In genomic region chr6:132750455-132751248, GRCh38 we compare ENCODE assay signal across 9 cellular contexts. TPM values are rescaled to one million over a fixed set of nuclear protein-coding genes. Genes with fewer than 3 reads are reported as not detected.
DNase-seq lines count a peak whose midpoint lies in the region; ATAC-seq and TF ChIP-seq lines count a peak whose summit lies in the region.
"Had no signal": no experiment of that assay in that cellular context is flagged by ENCODE, and none has a peak within 500 bp of the region (broad histone marks: within the 10 kb centered on the region; RNA-seq: fewer than 3 reads in every experiment).

No MANE protein-coding gene starts in this region.

- peak overlapping the region; percentile 77 for H3K4me3 Mint-ChIP-seq in memory B cell

- H3K36me3 Mint-ChIP-seq in memory B cell, result peaks cover 13% of the 10 kb centered on the region

- ATAC-seq in GM18870 (IDR thresholded peaks at IDR 0.05; ENCODE audit: unreplicated experiment), result peak; percentile 88
- ATAC-seq in GM21528 (IDR thresholded peaks at IDR 0.05; ENCODE audit: low FRiP score, unreplicated experiment), result peak; percentile 80
- peak; percentile 87 for ATAC-seq in HG03175 (IDR thresholded peaks at IDR 0.05; ENCODE audit: unreplicated experiment)
- peak; percentile 79 for ATAC-seq in memory B cell (ENCODE audit: low read depth)
- no peak for ATAC-seq in left lung

- no peaks in the 10 kb centered on the region for H3K27me3 ChIP-seq in left lung

- H3K9me3 ChIP-seq in left lung, result no peaks in the 10 kb centered on the region

- H3K36me3 ChIP-seq in left lung, result peaks cover 0 to 10% of the 10 kb centered on the region in 2 donors

- H3K4me3 ChIP-seq in left lung, result no peak overlapping the region

- peak overlapping the region; percentile 91 for H3K27ac Mint-ChIP-seq in memory B cell

- no peaks in the 10 kb centered on the region for H3K9me3 Mint-ChIP-seq in memory B cell

- no peak for DNase-seq in memory B cell (ENCODE audit: low spot score in 2 of 2)
- no peak for DNase-seq in dedifferentiated amniotic fluid mesenchymal stem cell (ENCODE audit: extremely low spot score)
- DNase-seq in NCI-H2227 (lab: John Stamatoyannopoulos, UW; ENCODE audit: unreplicated experiment), result no peak
- no peak for DNase-seq in NCI-H1436 treated with DMSO at 0.1 percent for 48 hours (lab: John Stamatoyannopoulos, UW)
- no peak for DNase-seq in left lung
- DNase-seq: occipital lobe had no signal

- H3K27me3 Mint-ChIP-seq in memory B cell, result no peaks in the 10 kb centered on the region

- peaks cover 0 to 52% of the 10 kb centered on the region in 2 donors for H3K4me1 ChIP-seq in left lung

- H3K27ac ChIP-seq in left lung, result peak overlapping the region in 1 of 2 donors; percentile 82

- intact Hi-C loops in left lung (cut with DNase I), result no loop called here

- TF ChIP-seq CTCF in left lung (IDR thresholded peaks at IDR 0.05), result no peak

- H3K4me1 Mint-ChIP-seq in memory B cell, result peaks cover 25% of the 10 kb centered on the region

RNA-seq across cellular contexts. Expression of gene VNN2, which starts 7.1 kb away (rescaled TPM):
- total RNA-seq in left lung, result 10 to 100 TPM in 1 of 2 donors, 1 to 10 TPM in 1; 4.0 to 58.8 TPM

RNA-seq across cellular contexts. Expression of gene VNN1, which starts 36.8 kb away (rescaled TPM):
- 1 to 10 TPM; 1.4 to 10.0 TPM for total RNA-seq in left lung
- total RNA-seq: occipital lobe had no signal

RNA-seq across cellular contexts. Expression of gene SLC18B1, which starts 47.8 kb away (rescaled TPM):
- 10 to 100 TPM; 10.8 to 15.0 TPM for total RNA-seq in left lung
